Comparison of ENCODE assay signal across 28 cellular contexts in the genomic region with DNA sequence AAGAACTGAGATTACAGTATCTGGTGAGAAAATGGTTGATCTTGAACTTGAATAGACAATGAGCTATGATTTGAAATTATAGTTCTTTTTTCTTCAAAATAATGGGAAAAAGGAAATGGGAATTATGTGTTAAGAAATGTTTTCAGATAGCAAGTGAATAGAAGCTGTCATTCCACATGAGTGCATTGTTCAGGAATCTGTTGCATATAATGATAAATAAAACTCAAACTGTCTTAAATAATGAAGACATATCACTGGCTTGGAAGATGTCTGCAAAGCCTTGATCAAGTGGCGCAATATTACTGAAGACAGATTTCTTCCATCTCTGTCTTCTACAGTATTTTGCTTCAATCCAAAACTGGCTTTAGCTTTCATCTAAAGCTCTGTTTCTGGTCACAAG.
"Had no signal": no experiment of that assay in that cellular context is flagged by ENCODE, and none has a peak within 500 bp of the region (broad histone marks: within the 10 kb centered on the region; RNA-seq: fewer than 3 reads in every experiment).

No MANE protein-coding gene starts in this region.

- DNase-seq: colonic mucosa; cortex of kidney; dermis blood vessel endothelial cell; dorsolateral prefrontal cortex; effector CD4-positive, alpha-beta T cell; effector CD8-positive, alpha-beta T cell; effector memory CD4-positive, alpha-beta T cell; effector memory CD8-positive, alpha-beta T cell; endodermal cell; erythroblast; esophagus squamous epithelium; foreskin fibroblast; foreskin keratinocyte; foreskin melanocyte; gastrocnemius medialis; glutamatergic neuron; head of caudate nucleus; heart left ventricle; heart right ventricle had no signal

- H3K9me3 ChIP-seq: colonic mucosa, esophagus muscularis mucosa, esophagus squamous epithelium, gastrocnemius medialis, heart right ventricle had no signal

- ATAC-seq: effector memory CD8-positive, alpha-beta T cell; esophagus mucosa; foreskin keratinocyte; gastrocnemius medialis; gastroesophageal sphincter; heart left ventricle; heart right ventricle had no signal

- H3K4me1 ChIP-seq: colonic mucosa, esophagus muscularis mucosa, esophagus squamous epithelium, foreskin keratinocyte, gastrocnemius medialis, gastroesophageal sphincter, heart left ventricle, heart right ventricle had no signal

- H3K27me3 ChIP-seq: colonic mucosa, esophagus muscularis mucosa, esophagus squamous epithelium, foreskin keratinocyte, gastrocnemius medialis, gastroesophageal sphincter, heart left ventricle, heart right ventricle had no signal

- H3K27ac ChIP-seq: colonic mucosa, coronary artery, dorsolateral prefrontal cortex, epithelial cell of prostate, esophagus muscularis mucosa, esophagus squamous epithelium, foreskin keratinocyte, gastrocnemius medialis, gastroesophageal sphincter, heart left ventricle, heart right ventricle had no signal

- FAIRE-seq: colon, endometrium, endothelial cell of umbilical vein, frontal cortex had no signal

- H3K4me3 ChIP-seq: colonic mucosa, coronary artery, dorsolateral prefrontal cortex, esophagus muscularis mucosa, esophagus squamous epithelium, gastrocnemius medialis, gastroesophageal sphincter, heart left ventricle, heart right ventricle had no signal

- H3K36me3 ChIP-seq: colonic mucosa, esophagus muscularis mucosa, esophagus squamous epithelium, gastrocnemius medialis, gastroesophageal sphincter, heart left ventricle, heart right ventricle had no signal
